In genomic region chr11:64219755-64220154, GRCh38 we compare ENCODE assay signal across 22 cellular contexts. TPM values are rescaled to one million over a fixed set of nuclear protein-coding genes. Genes with fewer than 3 reads are reported as not detected.
A peak's percentile ranks its signal among the peaks of the same experiment; 100 is the strongest.
DNase-seq lines count a peak whose midpoint lies in the region; ATAC-seq and TF ChIP-seq lines count a peak whose summit lies in the region.
"Had no signal": no experiment of that assay in that cellular context is flagged by ENCODE, and none has a peak within 500 bp of the region (broad histone marks: within the 10 kb centered on the region; RNA-seq: fewer than 3 reads in every experiment).

No MANE protein-coding gene starts in this region.

- no peaks in the 10 kb centered on the region for H3K27me3 Mint-ChIP-seq in CD4-positive, alpha-beta memory T cell
- no peaks in the 10 kb centered on the region for H3K27me3 Mint-ChIP-seq in activated CD4-positive, alpha-beta T cell treated with anti-CD3 and anti-CD28 coated beads for 36 hours

- H3K9ac ChIP-seq in BLaER1, result no peak overlapping the region

- POLR2A ChIA-PET in CD4-positive, alpha-beta memory T cell (lab: Charles Lee; ENCODE audit: partially characterized antibody), result interaction anchor here (1.1 to 38.9 kb wide), 4 partner anchors 10 to 51 kb away, joined by 3 to 937 read pairs (median 470); partner anchors contain the start of genes DNAJC4, FERMT3, FKBP2 and NUDT22
- POLR2A ChIA-PET in activated CD4-positive, alpha-beta T cell treated with anti-CD3 and anti-CD28 coated beads for 36 hours (lab: Charles Lee), result no interaction called here

- no peak overlapping the region for H2AFZ ChIP-seq in osteoblast (ENCODE audit: low read length)

- H3K4me2 ChIP-seq in BLaER1, result no peak overlapping the region
- no peak overlapping the region for H3K4me2 ChIP-seq in osteoblast (ENCODE audit: insufficient read depth, low read length)

- no peak for ATAC-seq in GM19324 (IDR thresholded peaks at IDR 0.05; ENCODE audit: low FRiP score, unreplicated experiment)
- ATAC-seq in activated CD4-positive, alpha-beta T cell treated with anti-CD3 and anti-CD28 coated beads for 36 hours, result no peak
- no peak for ATAC-seq in GM21390 (IDR thresholded peaks at IDR 0.05; ENCODE audit: unreplicated experiment)
- ATAC-seq: HCT116, Panc1 had no signal

- peaks cover 2% of the 10 kb centered on the region for H3K79me2 ChIP-seq in osteoblast (ENCODE audit: insufficient read depth, low read length)

- CTCF ChIA-PET in CD4-positive, alpha-beta memory T cell (lab: Charles Lee; ENCODE audit: partially characterized antibody), result interaction anchor here (1.0 to 18.8 kb wide), 2 partner anchors 13 to 82 kb away, joined by 3 to 207 read pairs; partner anchors contain the start of gene FERMT3
- CTCF ChIA-PET in activated CD4-positive, alpha-beta T cell treated with anti-CD3 and anti-CD28 coated beads for 36 hours (lab: Charles Lee), result no interaction called here

- TF ChIP-seq CTCF in osteoblast (IDR thresholded peaks at IDR 0.05; ENCODE audit: extremely low read depth, low read depth, low read length), result no peak

- peaks cover 4 to 7% (median 5%) of the 10 kb centered on the region in 4 donors for H3K4me1 Mint-ChIP-seq in CD4-positive, alpha-beta memory T cell
- H3K4me1 Mint-ChIP-seq in activated CD4-positive, alpha-beta T cell treated with anti-CD3 and anti-CD28 coated beads for 36 hours, result peaks cover 7% of the 10 kb centered on the region

- H3K36me3 ChIP-seq in BLaER1 (peaks cover 85% of the 10 kb centered on the region), osteoblast (ENCODE audit: insufficient read depth, low read length) (peaks cover 5% of the 10 kb centered on the region)
- peaks cover 42% of the 10 kb centered on the region for H3K36me3 ChIP-seq in CD4-positive, alpha-beta memory T cell (ENCODE audit: insufficient read depth, low read length)

- peak; percentile 15 for TF ChIP-seq POLR2A in erythroblast (IDR thresholded peaks at IDR 0.05; ENCODE audit: low read length)

- H3K9me3 Mint-ChIP-seq in CD4-positive, alpha-beta memory T cell, result no peaks in the 10 kb centered on the region
- no peaks in the 10 kb centered on the region for H3K9me3 Mint-ChIP-seq in activated CD4-positive, alpha-beta T cell treated with anti-CD3 and anti-CD28 coated beads for 36 hours (ENCODE audit: low read depth)

- DNase-seq in CD4-positive, alpha-beta memory T cell, result no peak
- DNase-seq in erythroblast (lab: John Stamatoyannopoulos, UW) (no peak), osteoblast (ENCODE audit: insufficient read length, low spot score, missing footprints) (peak; percentile 53)
- DNase-seq in activated CD4-positive, alpha-beta T cell treated with anti-CD3 and anti-CD28 coated beads for 36 hours, result no peak
- DNase-seq: COR-L47, Karpas-422, NCI-H1092, NCI-H1417 treated with DMSO at 0.1 percent for 48 hours, NCI-H1694 treated with DMSO at 0.1 percent for 48 hours, NCI-H2081, NCI-H2171, NCI-H226, NCI-H510A, NCI-H69, SHP77 treated with DMSO at 0.1 percent for 48 hours, SW 1271 had no signal

- intact Hi-C loops in CD4-positive, alpha-beta memory T cell (cut with micrococcal nuclease), result no loop called here
- intact Hi-C loops in activated CD4-positive, alpha-beta T cell treated with anti-CD3 and anti-CD28 coated beads for 36 hours (cut with DNase I, micrococcal nuclease), result no loop called here

- H3K27ac ChIP-seq in BLaER1, result peak overlapping the region; percentile 18; the same call in 1 of the 2 replicates
- H3K27ac ChIP-seq in CD4-positive, alpha-beta memory T cell (ENCODE audit: low read depth, low read length), result peak overlapping the region; percentile 19
- H3K27ac ChIP-seq in osteoblast (ENCODE audit: low read depth, low read length), result no peak overlapping the region

- H3K4me3 ChIP-seq in BLaER1 (no peak overlapping the region), osteoblast (ENCODE audit: insufficient read depth, low read length) (no peak overlapping the region)
- no peak overlapping the region for H3K4me3 ChIP-seq in CD4-positive, alpha-beta memory T cell (ENCODE audit: low read length in 2 of 2)

- H3K4me3 Mint-ChIP-seq in CD4-positive, alpha-beta memory T cell, result no peak overlapping the region
- no peak overlapping the region for H3K4me3 Mint-ChIP-seq in activated CD4-positive, alpha-beta T cell treated with anti-CD3 and anti-CD28 coated beads for 36 hours

- H3K4me1 ChIP-seq in BLaER1, result peaks cover 71% of the 10 kb centered on the region
- peaks cover 1% of the 10 kb centered on the region for H3K4me1 ChIP-seq in CD4-positive, alpha-beta memory T cell (ENCODE audit: insufficient read depth, low read length)
- H3K4me1 ChIP-seq in osteoblast (ENCODE audit: insufficient read depth, low read length), result no peaks in the 10 kb centered on the region

- H4K20me1 ChIP-seq in BLaER1, result peaks cover 65% of the 10 kb centered on the region
- no peaks in the 10 kb centered on the region for H4K20me1 ChIP-seq in osteoblast (ENCODE audit: insufficient read depth, low read length)

- peaks cover 10 to 35% of the 10 kb centered on the region in 2 donors for H3K36me3 Mint-ChIP-seq in CD4-positive, alpha-beta memory T cell
- H3K36me3 Mint-ChIP-seq in activated CD4-positive, alpha-beta T cell treated with anti-CD3 and anti-CD28 coated beads for 36 hours (ENCODE audit: low read depth), result peaks cover 36% of the 10 kb centered on the region

- no peak overlapping the region for H3K27ac Mint-ChIP-seq in CD4-positive, alpha-beta memory T cell
- no peak overlapping the region for H3K27ac Mint-ChIP-seq in activated CD4-positive, alpha-beta T cell treated with anti-CD3 and anti-CD28 coated beads for 36 hours

- H3K9me3 ChIP-seq in BLaER1 (no peaks in the 10 kb centered on the region), osteoblast (ENCODE audit: low read depth, low read length) (no peaks in the 10 kb centered on the region)
- no peaks in the 10 kb centered on the region for H3K9me3 ChIP-seq in CD4-positive, alpha-beta memory T cell (ENCODE audit: control insufficient read depth in 1 of 2, low read length in 2 of 2)

- H3K27me3 ChIP-seq in BLaER1 (no peaks in the 10 kb centered on the region), osteoblast (ENCODE audit: insufficient read depth, low read length) (no peaks in the 10 kb centered on the region)
- no peaks in the 10 kb centered on the region for H3K27me3 ChIP-seq in CD4-positive, alpha-beta memory T cell (ENCODE audit: insufficient read depth, low read length)

RNA-seq across cellular contexts. Expression of gene TRPT1, which starts 6.2 kb away (rescaled TPM):
- 10 to 100 TPM; 37.6 to 42.1 TPM for total RNA-seq in CD4-positive, alpha-beta memory T cell
- 10 to 100 TPM; 31.1 to 35.3 TPM for polyA plus RNA-seq in CD4-positive, alpha-beta memory T cell
- total RNA-seq in osteoblast, result 32.2 and 33.0 TPM in 2 replicates
- 10 to 100 TPM; 23.9 to 27.1 TPM for total RNA-seq in activated CD4-positive, alpha-beta T cell treated with anti-CD3 and anti-CD28 coated beads for 36 hours

RNA-seq across cellular contexts. Expression of gene NUDT22, which starts 6.3 kb away (rescaled TPM):
- total RNA-seq in CD4-positive, alpha-beta memory T cell, result 100 to 1,000 TPM in 1 of 2 experiments, 10 to 100 TPM in 1; 83.9 to 101 TPM
- polyA plus RNA-seq in CD4-positive, alpha-beta memory T cell, result 10 to 100 TPM; 38.1 to 69.6 TPM
- 46.6 and 56.5 TPM in 2 replicates for total RNA-seq in osteoblast
- total RNA-seq in activated CD4-positive, alpha-beta T cell treated with anti-CD3 and anti-CD28 coated beads for 36 hours, result 10 to 100 TPM; 61.8 to 74.1 TPM

RNA-seq across cellular contexts. Expression of gene DNAJC4, which starts 10.6 kb away (rescaled TPM):
- 10 to 100 TPM; 60.6 to 64.5 TPM for total RNA-seq in CD4-positive, alpha-beta memory T cell
- 10 to 100 TPM; 15.6 to 23.6 TPM for polyA plus RNA-seq in CD4-positive, alpha-beta memory T cell
- total RNA-seq in osteoblast, result 8.0 and 9.8 TPM in 2 replicates
- total RNA-seq in activated CD4-positive, alpha-beta T cell treated with anti-CD3 and anti-CD28 coated beads for 36 hours, result 10 to 100 TPM; 21.9 to 23.1 TPM

RNA-seq across cellular contexts. Expression of gene FERMT3, which starts 13.2 kb away (rescaled TPM):
- total RNA-seq in CD4-positive, alpha-beta memory T cell, result 100 to 1,000 TPM; 149 to 152 TPM
- polyA plus RNA-seq in CD4-positive, alpha-beta memory T cell, result 100 to 1,000 TPM; 198 to 202 TPM
- 0.59 and 1.1 TPM in 2 replicates for total RNA-seq in osteoblast
- 100 to 1,000 TPM; 182 to 184 TPM for total RNA-seq in activated CD4-positive, alpha-beta T cell treated with anti-CD3 and anti-CD28 coated beads for 36 hours
- total RNA-seq: H4 had no signal

RNA-seq across cellular contexts. Expression of gene VEGFB, which starts 14.6 kb away (rescaled TPM):
- 10 to 100 TPM; 96.8 to 97.3 TPM for total RNA-seq in CD4-positive, alpha-beta memory T cell
- 10 to 100 TPM in 1 of 2 donors, 1 to 10 TPM in 1; 2.3 to 22.2 TPM for polyA plus RNA-seq in CD4-positive, alpha-beta memory T cell
- total RNA-seq in osteoblast, result 37.6 and 41.5 TPM in 2 replicates
- 10 to 100 TPM; 80.0 to 80.3 TPM for total RNA-seq in activated CD4-positive, alpha-beta T cell treated with anti-CD3 and anti-CD28 coated beads for 36 hours
